In the genomic region with DNA sequence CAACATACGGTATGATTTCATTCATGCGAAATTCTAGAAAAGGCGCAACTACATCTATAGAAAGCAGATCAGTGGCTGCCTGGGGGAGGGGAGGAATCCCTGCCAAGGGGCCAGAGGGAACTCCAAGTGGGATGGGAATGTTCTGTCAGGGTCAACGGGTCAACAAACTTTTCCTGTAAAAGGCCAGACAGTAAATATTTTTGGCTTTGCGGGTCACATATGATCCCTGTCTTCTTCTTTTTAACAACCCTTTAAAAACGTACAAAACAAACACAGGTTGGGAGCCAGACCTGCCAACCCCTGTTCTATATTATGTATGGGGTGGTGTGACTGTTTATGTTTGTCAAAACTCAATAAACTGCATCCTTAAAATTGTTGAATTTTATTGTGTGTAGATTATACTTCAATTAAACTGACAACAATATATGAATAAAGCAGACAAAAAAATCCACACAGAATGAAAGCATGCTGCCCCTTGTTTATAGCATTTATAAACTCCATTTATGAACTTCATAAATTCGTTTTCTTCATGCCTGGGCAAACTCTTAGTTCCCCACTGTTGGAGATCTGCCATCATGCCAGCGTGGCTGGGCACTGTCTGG, we compare ENCODE assay signal across 13 cellular contexts. TPM values are rescaled to one million over a fixed set of nuclear protein-coding genes. Genes with fewer than 3 reads are reported as not detected.
A peak's percentile ranks its signal among the peaks of the same experiment; 100 is the strongest.
DNase-seq lines count a peak whose midpoint lies in the region; ATAC-seq and TF ChIP-seq lines count a peak whose summit lies in the region.
"Had no signal": no experiment of that assay in that cellular context is flagged by ENCODE, and none has a peak within 500 bp of the region (broad histone marks: within the 10 kb centered on the region; RNA-seq: fewer than 3 reads in every experiment).

No MANE protein-coding gene starts in this region.

- no peak for TF ChIP-seq CTCF in tibial nerve (IDR thresholded peaks at IDR 0.05)
- no peak for TF ChIP-seq CTCF in left lung (IDR thresholded peaks at IDR 0.05)

- peaks cover 46% of the 10 kb centered on the region for H3K36me3 Mint-ChIP-seq in activated naive CD4-positive, alpha-beta T cell treated with anti-CD3 and anti-CD28 coated beads, Interleukin-2, amount 10 ng/mL, durations not matched to agents 7 days and 5 days
- H3K36me3 Mint-ChIP-seq in naive thymus-derived CD4-positive, alpha-beta T cell: peaks cover 8 to 54% (median 18%) of the 10 kb centered on the region in 5 donors

- no peaks in the 10 kb centered on the region for H3K4me1 ChIP-seq in naive thymus-derived CD4-positive, alpha-beta T cell (ENCODE audit: control insufficient read depth in 2 of 2, insufficient read depth in 2 of 2, low read length in 2 of 2)
- H3K4me1 ChIP-seq in tibial nerve (peaks cover 0 to 67% (median 27%) of the 10 kb centered on the region in 4 donors), left lung (peaks cover 6 to 15% of the 10 kb centered on the region in 2 donors)

- H3K27me3 ChIP-seq in naive thymus-derived CD4-positive, alpha-beta T cell (ENCODE audit: control insufficient read depth in 2 of 2, insufficient read depth in 2 of 2, low read length in 2 of 2): no peaks in the 10 kb centered on the region
- H3K27me3 ChIP-seq in tibial nerve (no peaks in the 10 kb centered on the region), left lung (no peaks in the 10 kb centered on the region)
- H3K27me3 ChIP-seq: adrenal gland, SJSA1 had no signal

- H3K4me3 Mint-ChIP-seq in activated naive CD4-positive, alpha-beta T cell treated with anti-CD3 and anti-CD28 coated beads, Interleukin-2, amount 10 ng/mL, durations not matched to agents 7 days and 5 days: no peak overlapping the region
- no peak overlapping the region for H3K4me3 Mint-ChIP-seq in naive thymus-derived CD4-positive, alpha-beta T cell

- TF ChIP-seq POLR2A in tibial nerve (IDR thresholded peaks at IDR 0.05): no peak

- DNase-seq in activated naive CD4-positive, alpha-beta T cell treated with anti-CD3 and anti-CD28 coated beads, Interleukin-2, amount 10 ng/mL, durations not matched to agents 7 days and 5 days: no peak
- no peak for DNase-seq in activated naive CD4-positive, alpha-beta T cell (lab: John Stamatoyannopoulos, UW)
- DNase-seq in naive thymus-derived CD4-positive, alpha-beta T cell: no peak
- no peak for DNase-seq in tibial nerve (ENCODE audit: low spot score in 2 of 2)
- DNase-seq in left lung: no peak
- no peak for DNase-seq in NCI-H226
- DNase-seq: ACHN; activated CD4-positive, CD25-positive, alpha-beta regulatory T cell treated with anti-CD3 and anti-CD28 coated beads, Interleukin-2, amount 50 U/mL, for 72 hours; stimulated activated CD4-positive, alpha-beta T cell treated with anti-CD3 and anti-CD28 coated beads, Interleukin-4, amount 100 ng/mL, for 4 hours had no signal

- no peaks in the 10 kb centered on the region for H3K4me1 Mint-ChIP-seq in activated naive CD4-positive, alpha-beta T cell treated with anti-CD3 and anti-CD28 coated beads, Interleukin-2, amount 10 ng/mL, durations not matched to agents 7 days and 5 days
- H3K4me1 Mint-ChIP-seq in naive thymus-derived CD4-positive, alpha-beta T cell: peaks cover 0 to 10% (median 3%) of the 10 kb centered on the region in 7 donors

- CTCF ChIA-PET in activated naive CD4-positive, alpha-beta T cell treated with anti-CD3 and anti-CD28 coated beads, Interleukin-2, amount 10 ng/mL, durations not matched to agents 7 days and 5 days (lab: Charles Lee): no interaction called here
- CTCF ChIA-PET in naive thymus-derived CD4-positive, alpha-beta T cell (lab: Charles Lee): no interaction called here

- no peak for TF ChIP-seq EP300 in tibial nerve (IDR thresholded peaks at IDR 0.05)

- H3K4me3 ChIP-seq in naive thymus-derived CD4-positive, alpha-beta T cell (ENCODE audit: low read length): no peak overlapping the region
- H3K4me3 ChIP-seq in tibial nerve: no peak overlapping the region
- H3K4me3 ChIP-seq in left lung: no peak overlapping the region
- H3K4me3 ChIP-seq: adrenal gland, SJSA1 had no signal

- intact Hi-C loops in naive thymus-derived CD4-positive, alpha-beta T cell (cut with micrococcal nuclease): no loop called here
- intact Hi-C loops in left lung (cut with DNase I): no loop called here

- no peak for ATAC-seq in naive thymus-derived CD4-positive, alpha-beta T cell
- ATAC-seq in left lung: no peak
- ATAC-seq in HG03175 (IDR thresholded peaks at IDR 0.05; ENCODE audit: unreplicated experiment): no peak

- peak overlapping the region; percentile 6 for H3K27ac Mint-ChIP-seq in activated naive CD4-positive, alpha-beta T cell treated with anti-CD3 and anti-CD28 coated beads, Interleukin-2, amount 10 ng/mL, durations not matched to agents 7 days and 5 days
- peak overlapping the region in 7 of 9 donors; percentile 3 to 87 (median 58) for H3K27ac Mint-ChIP-seq in naive thymus-derived CD4-positive, alpha-beta T cell

- H3K9me3 ChIP-seq in naive thymus-derived CD4-positive, alpha-beta T cell (ENCODE audit: control insufficient read depth in 2 of 3, low read length in 3 of 3): no peaks in the 10 kb centered on the region
- no peaks in the 10 kb centered on the region for H3K9me3 ChIP-seq in tibial nerve
- H3K9me3 ChIP-seq in left lung: no peaks in the 10 kb centered on the region
- H3K9me3 ChIP-seq: adrenal gland, SJSA1 had no signal

- H3K36me3 ChIP-seq in naive thymus-derived CD4-positive, alpha-beta T cell (ENCODE audit: control insufficient read depth in 2 of 3, insufficient read depth in 3 of 3, low read length in 3 of 3): peaks cover 9 to 57% (median 18%) of the 10 kb centered on the region in 3 experiments
- H3K36me3 ChIP-seq in tibial nerve (peaks cover 0 to 14% (median 0%) of the 10 kb centered on the region in 3 donors), left lung (peaks cover 0 to 10% of the 10 kb centered on the region in 2 donors)
- H3K36me3 ChIP-seq: adrenal gland had no signal

- no peaks in the 10 kb centered on the region for H3K27me3 Mint-ChIP-seq in activated naive CD4-positive, alpha-beta T cell treated with anti-CD3 and anti-CD28 coated beads, Interleukin-2, amount 10 ng/mL, durations not matched to agents 7 days and 5 days
- H3K27me3 Mint-ChIP-seq in naive thymus-derived CD4-positive, alpha-beta T cell: no peaks in the 10 kb centered on the region

- no peaks in the 10 kb centered on the region for H3K9me3 Mint-ChIP-seq in activated naive CD4-positive, alpha-beta T cell treated with anti-CD3 and anti-CD28 coated beads, Interleukin-2, amount 10 ng/mL, durations not matched to agents 7 days and 5 days
- H3K9me3 Mint-ChIP-seq in naive thymus-derived CD4-positive, alpha-beta T cell: no peaks in the 10 kb centered on the region

- POLR2A ChIA-PET in naive thymus-derived CD4-positive, alpha-beta T cell (lab: Charles Lee): no interaction called here

- H3K27ac ChIP-seq in cingulate gyrus (ENCODE audit: low read depth, low read length): peak overlapping the region; percentile 70
- no peak overlapping the region for H3K27ac ChIP-seq in naive thymus-derived CD4-positive, alpha-beta T cell (ENCODE audit: low read depth, low read length)
- peak overlapping the region in 3 of 4 donors; percentile 57 to 77 (median 64) for H3K27ac ChIP-seq in tibial nerve
- no peak overlapping the region for H3K27ac ChIP-seq in left lung
- H3K27ac ChIP-seq: SJSA1 had no signal

- WGBS in tibial nerve, 2 donors: 46 to 56% methylated on average over 8 of the region's 8 CpGs

RNA-seq across cellular contexts. Expression of a gene that starts 56.6 kb away (rescaled TPM):
- total RNA-seq in naive thymus-derived CD4-positive, alpha-beta T cell: 10 to 100 TPM; 12.7 to 22.1 (median 21.0) TPM
- 10 to 100 TPM; 16.8 to 21.0 TPM for polyA plus RNA-seq in naive thymus-derived CD4-positive, alpha-beta T cell
- total RNA-seq in tibial nerve: 10 to 100 TPM; 17.2 to 30.6 (median 19.7) TPM
- total RNA-seq in left lung: 10 to 100 TPM; 25.6 to 26.2 TPM

Comparison
In these comparisons a context has a peak if more than half of its experiments do, and no peak if none do; other contexts are left out.
1. H3K27ac ChIP-seq: peak in cingulate gyrus (single experiment) and tibial nerve (3 of 4); none in naive thymus-derived CD4-positive, alpha-beta T cell (single experiment) and left lung (0 of 2).